ENCODE assay signal across 1 cellular context in the genomic region with DNA sequence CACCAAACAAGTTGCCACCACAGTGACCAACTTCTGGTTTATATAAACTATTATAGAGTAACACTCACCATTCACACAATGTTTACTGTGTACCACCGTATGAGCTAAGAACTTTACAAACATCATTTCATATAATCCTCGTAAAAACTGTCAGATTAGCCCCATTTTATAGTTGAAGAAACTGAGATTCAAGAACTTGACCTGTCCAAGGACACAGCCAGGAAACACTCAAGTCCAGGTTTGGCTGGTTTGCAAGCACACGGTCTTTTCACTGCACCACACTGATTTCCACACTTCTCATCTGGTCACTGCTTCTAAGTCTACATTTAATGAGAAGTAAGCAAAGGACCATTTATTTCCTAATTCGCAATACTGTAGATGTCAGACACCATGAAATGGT.
TF ChIP-seq lines count a peak whose summit lies in the region.

No MANE protein-coding gene starts in this region.

TF ChIP-seq in WTC11, 78 proteins besides CTCF, POLR2A, EP300 and RAD21 (continued from another document):
- TF ChIP-seq, protein P1, sequence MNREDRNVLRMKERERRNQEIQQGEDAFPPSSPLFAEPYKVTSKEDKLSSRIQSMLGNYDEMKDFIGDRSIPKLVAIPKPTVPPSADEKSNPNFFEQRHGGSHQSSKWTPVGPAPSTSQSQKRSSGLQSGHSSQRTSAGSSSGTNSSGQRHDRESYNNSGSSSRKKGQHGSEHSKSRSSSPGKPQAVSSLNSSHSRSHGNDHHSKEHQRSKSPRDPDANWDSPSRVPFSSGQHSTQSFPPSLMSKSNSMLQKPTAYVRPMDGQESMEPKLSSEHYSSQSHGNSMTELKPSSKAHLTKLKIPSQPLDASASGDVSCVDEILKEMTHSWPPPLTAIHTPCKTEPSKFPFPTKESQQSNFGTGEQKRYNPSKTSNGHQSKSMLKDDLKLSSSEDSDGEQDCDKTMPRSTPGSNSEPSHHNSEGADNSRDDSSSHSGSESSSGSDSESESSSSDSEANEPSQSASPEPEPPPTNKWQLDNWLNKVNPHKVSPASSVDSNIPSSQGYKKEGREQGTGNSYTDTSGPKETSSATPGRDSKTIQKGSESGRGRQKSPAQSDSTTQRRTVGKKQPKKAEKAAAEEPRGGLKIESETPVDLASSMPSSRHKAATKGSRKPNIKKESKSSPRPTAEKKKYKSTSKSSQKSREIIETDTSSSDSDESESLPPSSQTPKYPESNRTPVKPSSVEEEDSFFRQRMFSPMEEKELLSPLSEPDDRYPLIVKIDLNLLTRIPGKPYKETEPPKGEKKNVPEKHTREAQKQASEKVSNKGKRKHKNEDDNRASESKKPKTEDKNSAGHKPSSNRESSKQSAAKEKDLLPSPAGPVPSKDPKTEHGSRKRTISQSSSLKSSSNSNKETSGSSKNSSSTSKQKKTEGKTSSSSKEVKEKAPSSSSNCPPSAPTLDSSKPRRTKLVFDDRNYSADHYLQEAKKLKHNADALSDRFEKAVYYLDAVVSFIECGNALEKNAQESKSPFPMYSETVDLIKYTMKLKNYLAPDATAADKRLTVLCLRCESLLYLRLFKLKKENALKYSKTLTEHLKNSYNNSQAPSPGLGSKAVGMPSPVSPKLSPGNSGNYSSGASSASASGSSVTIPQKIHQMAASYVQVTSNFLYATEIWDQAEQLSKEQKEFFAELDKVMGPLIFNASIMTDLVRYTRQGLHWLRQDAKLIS (CRISPR knock-in tag; IDR thresholded peaks at IDR 0.05; ENCODE audit: borderline replicate concordance): no peak
- TF ChIP-seq TEAD4 (CRISPR knock-in tag; IDR thresholded peaks at IDR 0.05) (no peak), CREM (CRISPR knock-in tag; IDR thresholded peaks at IDR 0.05) (no peak), ZNF416 (CRISPR knock-in tag; IDR thresholded peaks at IDR 0.05) (no peak)
- TF ChIP-seq, protein P2, sequence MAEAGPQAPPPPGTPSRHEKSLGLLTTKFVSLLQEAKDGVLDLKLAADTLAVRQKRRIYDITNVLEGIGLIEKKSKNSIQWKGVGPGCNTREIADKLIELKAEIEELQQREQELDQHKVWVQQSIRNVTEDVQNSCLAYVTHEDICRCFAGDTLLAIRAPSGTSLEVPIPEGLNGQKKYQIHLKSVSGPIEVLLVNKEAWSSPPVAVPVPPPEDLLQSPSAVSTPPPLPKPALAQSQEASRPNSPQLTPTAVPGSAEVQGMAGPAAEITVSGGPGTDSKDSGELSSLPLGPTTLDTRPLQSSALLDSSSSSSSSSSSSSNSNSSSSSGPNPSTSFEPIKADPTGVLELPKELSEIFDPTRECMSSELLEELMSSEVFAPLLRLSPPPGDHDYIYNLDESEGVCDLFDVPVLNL (CRISPR knock-in tag; IDR thresholded peaks at IDR 0.05; ENCODE audit: borderline replicate concordance, low read depth): no peak
- TF ChIP-seq, protein P3, sequence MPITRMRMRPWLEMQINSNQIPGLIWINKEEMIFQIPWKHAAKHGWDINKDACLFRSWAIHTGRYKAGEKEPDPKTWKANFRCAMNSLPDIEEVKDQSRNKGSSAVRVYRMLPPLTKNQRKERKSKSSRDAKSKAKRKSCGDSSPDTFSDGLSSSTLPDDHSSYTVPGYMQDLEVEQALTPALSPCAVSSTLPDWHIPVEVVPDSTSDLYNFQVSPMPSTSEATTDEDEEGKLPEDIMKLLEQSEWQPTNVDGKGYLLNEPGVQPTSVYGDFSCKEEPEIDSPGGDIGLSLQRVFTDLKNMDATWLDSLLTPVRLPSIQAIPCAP (CRISPR knock-in tag; IDR thresholded peaks at IDR 0.05): no peak
